In genomic region chr19:3986260-3987041, GRCh38 we compare ENCODE assay signal across 1 cellular context.
TF ChIP-seq lines count a peak whose summit lies in the region.

No MANE protein-coding gene starts in this region.

TF ChIP-seq in HepG2, 621 proteins besides CTCF, POLR2A, EP300 and RAD21 (continued from another document):
- TF ChIP-seq ZBTB43 (CRISPR knock-in tag; conservative IDR thresholded peaks at IDR 0.05) (no peak), ZNF597 (CRISPR knock-in tag; IDR thresholded peaks at IDR 0.05) (no peak)
